Comparison of ENCODE assay signal across 13 cellular contexts in the genomic region with DNA sequence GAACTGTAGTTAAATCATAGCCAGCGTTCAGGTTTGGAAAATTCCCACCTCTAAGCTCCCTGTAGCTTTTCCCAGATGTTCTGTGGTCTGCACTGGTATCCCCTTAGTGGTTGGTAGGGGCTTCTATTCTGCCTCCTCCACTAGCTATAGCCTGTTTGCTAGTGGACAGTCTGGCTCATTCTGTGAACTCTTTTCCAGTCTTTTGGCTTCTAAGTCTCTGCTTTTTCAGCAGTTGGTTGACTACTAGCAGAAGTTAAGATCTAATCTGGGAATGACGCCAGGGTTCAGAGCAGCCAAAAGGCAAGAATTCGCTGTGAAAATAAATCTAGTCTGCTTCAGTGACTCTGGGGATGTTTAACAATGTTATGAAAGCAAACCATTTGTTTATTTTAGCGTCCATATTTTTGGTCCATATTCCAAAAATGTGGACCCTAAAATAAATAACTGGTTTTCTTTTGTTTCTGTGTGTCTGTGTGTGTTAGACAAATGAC.
DNase-seq lines count a peak whose midpoint lies in the region; TF ChIP-seq lines count a peak whose summit lies in the region.
"Had no signal": no experiment of that assay in that cellular context is flagged by ENCODE, and none has a peak within 500 bp of the region (broad histone marks: within the 10 kb centered on the region; RNA-seq: fewer than 3 reads in every experiment).

No MANE protein-coding gene starts in this region.

- H3K27me3 ChIP-seq in ascending aorta = no peaks in the 10 kb centered on the region
- H3K27me3 ChIP-seq: cardiac muscle cell had no signal

- CTCF ChIA-PET in OCI-LY7 (lab: Charles Lee; ENCODE audit: unreplicated experiment) = no interaction called here

- H3K9me2 ChIP-seq in OCI-LY7 (ENCODE audit: insufficient read depth, low read length) = no peaks in the 10 kb centered on the region

- no peak overlapping the region for H3K4me2 ChIP-seq in OCI-LY7 (ENCODE audit: low read length)

- peaks cover 0 to 9% of the 10 kb centered on the region in 2 donors for H3K4me1 ChIP-seq in ascending aorta
- no peaks in the 10 kb centered on the region for H3K4me1 ChIP-seq in OCI-LY7 (ENCODE audit: insufficient read depth, low read length, poor library complexity, severe bottlenecking)

- POLR2A ChIA-PET in OCI-LY7 (lab: Charles Lee) = no interaction called here

- no peaks in the 10 kb centered on the region for H4K20me1 ChIP-seq in OCI-LY7 (ENCODE audit: insufficient read depth, low read length)

- H3K4me3 ChIP-seq in ascending aorta = no peak overlapping the region
- no peak overlapping the region for H3K4me3 ChIP-seq in OCI-LY7 (ENCODE audit: low read depth, low read length, poor library complexity, severe bottlenecking)
- H3K4me3 ChIP-seq: cardiac muscle cell had no signal

- TF ChIP-seq CTCF in ascending aorta (IDR thresholded peaks at IDR 0.05) (no peak), OCI-LY7 (conservative IDR thresholded peaks at IDR 0.05; ENCODE audit: low read length) (no peak)

- no peaks in the 10 kb centered on the region for H3K79me2 ChIP-seq in OCI-LY7 (ENCODE audit: insufficient read depth, low read depth, low read length)

- no peak overlapping the region for H2AFZ ChIP-seq in OCI-LY7 (ENCODE audit: low read length)

- no peaks in the 10 kb centered on the region for H3K36me3 ChIP-seq in ascending aorta
- no peaks in the 10 kb centered on the region for H3K36me3 ChIP-seq in OCI-LY7 (ENCODE audit: insufficient read depth, low read length)
- H3K36me3 ChIP-seq: cardiac muscle cell had no signal

- no peaks in the 10 kb centered on the region for H3K9me3 ChIP-seq in ascending aorta
- H3K9me3 ChIP-seq in OCI-LY7 (ENCODE audit: low read length) = no peaks in the 10 kb centered on the region

- H3K27ac ChIP-seq in ascending aorta (peak overlapping the region; percentile 7 to 44), OCI-LY7 (ENCODE audit: low read depth, low read length, poor library complexity, severe bottlenecking) (no peak overlapping the region)
- H3K27ac ChIP-seq: cardiac muscle cell had no signal

- intact Hi-C loops in ascending aorta (cut with DNase I) = no loop called here
- intact Hi-C loops in OCI-LY7 (cut with micrococcal nuclease; ENCODE audit: unreplicated experiment) = no loop called here

- no TSS peak for BruUV-seq in OCI-LY7 (replicated peaks; lab: Mats Ljungman, UMichigan)

- DNase-seq in DMS 273 (lab: John Stamatoyannopoulos, UW; ENCODE audit: unreplicated experiment) = peak; percentile 7
- DNase-seq in DMS 273 treated with DMSO at 0.1 percent for 48 hours (lab: John Stamatoyannopoulos, UW) = no peak
- peak in 1 of 2 donors; percentile 69 for DNase-seq in ascending aorta (ENCODE audit: low spot score in 2 of 2)
- peak; percentile 6 for DNase-seq in iris pigment epithelial cell (ENCODE audit: low read depth)
- peak; percentile 13 for DNase-seq in stromal cell of bone marrow (ENCODE audit: low read depth)
- no peak for DNase-seq in T-helper 1 cell
- DNase-seq in OCI-LY7 (ENCODE audit: low spot score) = no peak
- DNase-seq in NCI-H748 (lab: John Stamatoyannopoulos, UW; ENCODE audit: unreplicated experiment) = no peak
- DNase-seq: 8988T; activated CD8-positive, alpha-beta memory T cell treated with anti-CD3 and anti-CD28 coated beads, Interleukin-2, amount 50 U/mL, for 48 hours; small intestine; T-helper 9 cell had no signal

Comparison
In these comparisons a context has a peak if more than half of its experiments do, and no peak if none do; other contexts are left out.
1. DNase-seq: peak in DMS 273 (single experiment), iris pigment epithelial cell (single experiment) and stromal cell of bone marrow (single experiment); none in DMS 273 treated with DMSO at 0.1 percent for 48 hours (single experiment), T-helper 1 cell (0 of 5), OCI-LY7 (single experiment) and NCI-H748 (single experiment).